In the genomic region with DNA sequence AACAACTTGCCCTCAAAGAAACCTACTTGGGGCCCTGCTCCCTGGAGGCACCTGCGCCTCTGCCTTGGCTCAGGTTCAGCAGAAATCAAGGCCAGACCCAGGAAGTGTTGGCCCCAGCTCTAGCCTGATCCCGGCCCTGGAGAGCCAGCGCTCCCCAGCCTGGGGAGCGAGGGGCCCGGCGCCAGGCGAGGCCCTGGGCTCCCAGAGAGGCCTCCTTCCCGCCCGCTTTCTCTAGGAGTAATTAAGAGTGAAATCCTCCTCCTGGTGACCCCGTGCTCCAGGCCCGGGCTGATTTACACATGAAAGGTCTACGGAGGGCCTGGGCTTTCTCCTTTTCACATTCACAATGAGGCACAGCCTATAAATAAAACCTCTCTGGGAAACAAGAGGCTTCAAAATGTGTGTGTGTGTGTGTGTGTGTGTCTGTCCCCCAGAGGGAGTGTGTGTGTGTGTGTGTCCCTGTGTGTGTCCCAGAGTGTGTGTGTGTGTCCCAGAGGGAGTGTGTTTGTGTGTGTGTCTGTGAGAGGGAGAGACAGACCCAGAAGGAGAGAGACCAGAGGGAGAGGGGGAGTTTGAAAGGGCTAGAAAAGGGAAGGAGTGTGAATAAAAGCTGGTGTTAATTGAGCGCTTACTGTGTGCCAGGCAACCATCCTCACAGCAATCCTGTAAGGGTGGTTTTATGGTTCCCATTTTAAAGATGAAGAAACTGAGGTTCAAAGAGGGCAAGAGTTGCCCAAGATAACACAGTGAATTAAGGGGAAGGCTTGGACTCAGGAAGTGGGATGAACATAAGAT, we compare ENCODE assay signal across 1 cellular context.
TF ChIP-seq lines count a peak whose summit lies in the region.

No MANE protein-coding gene starts in this region.

TF ChIP-seq in H1, 55 proteins besides CTCF, POLR2A, EP300 and RAD21:
- TF ChIP-seq ZNF274 (IDR thresholded peaks at IDR 0.05; ENCODE audit: borderline replicate concordance, extremely low read depth, low read length) (no peak), CBX8 (IDR thresholded peaks at IDR 0.05; ENCODE audit: borderline replicate concordance, low read depth, low read length) (no peak), RBBP5 (IDR thresholded peaks at IDR 0.05; ENCODE audit: borderline replicate concordance, low read depth, low read length) (peak; percentile 75; the same call in 1 of the 2 replicates), NANOG (IDR thresholded peaks at IDR 0.05; ENCODE audit: insufficient read depth, low read depth, low read length, poor library complexity, severe bottlenecking) (peak; percentile 50), ASH2L (IDR thresholded peaks at IDR 0.05; ENCODE audit: low read length) (peak; percentile 83), CHD2 (IDR thresholded peaks at IDR 0.05; ENCODE audit: low read length) (no peak), SAP30 (IDR thresholded peaks at IDR 0.05; ENCODE audit: insufficient read depth, insufficient replicate concordance, low read length) (no peak), EGR1 (IDR thresholded peaks at IDR 0.05; ENCODE audit: borderline replicate concordance, low read depth, low read length) (no peak), MAFK (IDR thresholded peaks at IDR 0.05; ENCODE audit: low read depth, low read length) (no peak), TAF7 (optimal IDR thresholded peaks at IDR 0.05; ENCODE audit: borderline replicate concordance, low read depth, low read length) (peak; percentile 88), RXRA (IDR thresholded peaks at IDR 0.05; ENCODE audit: insufficient read depth, low read depth, low read length) (no peak), CREB1 (IDR thresholded peaks at IDR 0.05) (peak; percentile 46; the same call in 1 of the 2 replicates), KDM1A (IDR thresholded peaks at IDR 0.05; ENCODE audit: borderline replicate concordance, low read length) (peak; percentile 96; the same call in 1 of the 2 replicates), CTBP2 (IDR thresholded peaks at IDR 0.05; ENCODE audit: borderline replicate concordance, insufficient read depth, insufficient read length, low read length) (no peak), SUZ12 (IDR thresholded peaks at IDR 0.05; ENCODE audit: low read length) (no peak), BCL11A (IDR thresholded peaks at IDR 0.05; ENCODE audit: low read depth in 2 of 2, low read length in 2 of 2) (no peak), HDAC2 (IDR thresholded peaks at IDR 0.05; ENCODE audit: borderline replicate concordance in 1 of 2, low read depth in 2 of 2, low read length in 2 of 2) (peak; percentile 39 to 90; a peak in 2 of 4 replicates), JUND (IDR thresholded peaks at IDR 0.05; ENCODE audit: low read length) (no peak), YY1 (IDR thresholded peaks at IDR 0.05; ENCODE audit: low read depth, low read length) (no peak), FOSL1 (IDR thresholded peaks at IDR 0.05; ENCODE audit: insufficient read depth, low read depth, low read length) (no peak), TEAD4 (IDR thresholded peaks at IDR 0.05; ENCODE audit: low read depth, low read length) (0 out of 2 replicates have a peak, but pooled peaks have one; percentile 27), KDM4A (IDR thresholded peaks at IDR 0.05; ENCODE audit: low read depth, low read length, severe bottlenecking) (no peak), TBP (IDR thresholded peaks at IDR 0.05; ENCODE audit: low read depth, low read length) (peak; percentile 91), NRF1 (IDR thresholded peaks at IDR 0.05; ENCODE audit: low read depth, low read length) (no peak), PHF8 (conservative IDR thresholded peaks at IDR 0.05; ENCODE audit: low read depth, low read length) (0 out of 2 replicates have a peak, but pooled peaks have one; percentile 39), GTF2F1 (IDR thresholded peaks at IDR 0.05; ENCODE audit: borderline replicate concordance, low read depth, low read length) (0 out of 2 replicates have a peak, but pooled peaks have one; percentile 29), CBX5 (IDR thresholded peaks at IDR 0.05; ENCODE audit: low read depth, low read length) (no peak), GABPA (IDR thresholded peaks at IDR 0.05; ENCODE audit: borderline replicate concordance, insufficient read depth, low read length) (0 out of 2 replicates have a peak, but pooled peaks have one; percentile 71), BACH1 (IDR thresholded peaks at IDR 0.05; ENCODE audit: low read length) (no peak), SRF (IDR thresholded peaks at IDR 0.05; ENCODE audit: low read depth, low read length) (no peak), CEBPB (IDR thresholded peaks at IDR 0.05; ENCODE audit: low read depth, low read length) (no peak), POU5F1 (IDR thresholded peaks at IDR 0.05; ENCODE audit: low read depth, low read length) (0 out of 2 replicates have a peak, but pooled peaks have one; percentile 21), SP4 (IDR thresholded peaks at IDR 0.05; ENCODE audit: low read length) (0 out of 2 replicates have a peak, but pooled peaks have one; percentile 42), SP1 (IDR thresholded peaks at IDR 0.05; ENCODE audit: low read depth, low read length) (peak; percentile 83), TCF12 (IDR thresholded peaks at IDR 0.05; ENCODE audit: low read depth, low read length) (0 out of 2 replicates have a peak, but pooled peaks have one; percentile 13), EZH2 (IDR thresholded peaks at IDR 0.05; ENCODE audit: low read depth, low read length, severe bottlenecking) (no peak), POLR2AphosphoS5 (IDR thresholded peaks at IDR 0.05; ENCODE audit: low read depth, low read length) (peak; percentile 32; the same call in 1 of the 2 replicates), TAF1 (IDR thresholded peaks at IDR 0.05; ENCODE audit: low read depth, low read length) (peak; percentile 93)
- TF ChIP-seq, protein P1, sequence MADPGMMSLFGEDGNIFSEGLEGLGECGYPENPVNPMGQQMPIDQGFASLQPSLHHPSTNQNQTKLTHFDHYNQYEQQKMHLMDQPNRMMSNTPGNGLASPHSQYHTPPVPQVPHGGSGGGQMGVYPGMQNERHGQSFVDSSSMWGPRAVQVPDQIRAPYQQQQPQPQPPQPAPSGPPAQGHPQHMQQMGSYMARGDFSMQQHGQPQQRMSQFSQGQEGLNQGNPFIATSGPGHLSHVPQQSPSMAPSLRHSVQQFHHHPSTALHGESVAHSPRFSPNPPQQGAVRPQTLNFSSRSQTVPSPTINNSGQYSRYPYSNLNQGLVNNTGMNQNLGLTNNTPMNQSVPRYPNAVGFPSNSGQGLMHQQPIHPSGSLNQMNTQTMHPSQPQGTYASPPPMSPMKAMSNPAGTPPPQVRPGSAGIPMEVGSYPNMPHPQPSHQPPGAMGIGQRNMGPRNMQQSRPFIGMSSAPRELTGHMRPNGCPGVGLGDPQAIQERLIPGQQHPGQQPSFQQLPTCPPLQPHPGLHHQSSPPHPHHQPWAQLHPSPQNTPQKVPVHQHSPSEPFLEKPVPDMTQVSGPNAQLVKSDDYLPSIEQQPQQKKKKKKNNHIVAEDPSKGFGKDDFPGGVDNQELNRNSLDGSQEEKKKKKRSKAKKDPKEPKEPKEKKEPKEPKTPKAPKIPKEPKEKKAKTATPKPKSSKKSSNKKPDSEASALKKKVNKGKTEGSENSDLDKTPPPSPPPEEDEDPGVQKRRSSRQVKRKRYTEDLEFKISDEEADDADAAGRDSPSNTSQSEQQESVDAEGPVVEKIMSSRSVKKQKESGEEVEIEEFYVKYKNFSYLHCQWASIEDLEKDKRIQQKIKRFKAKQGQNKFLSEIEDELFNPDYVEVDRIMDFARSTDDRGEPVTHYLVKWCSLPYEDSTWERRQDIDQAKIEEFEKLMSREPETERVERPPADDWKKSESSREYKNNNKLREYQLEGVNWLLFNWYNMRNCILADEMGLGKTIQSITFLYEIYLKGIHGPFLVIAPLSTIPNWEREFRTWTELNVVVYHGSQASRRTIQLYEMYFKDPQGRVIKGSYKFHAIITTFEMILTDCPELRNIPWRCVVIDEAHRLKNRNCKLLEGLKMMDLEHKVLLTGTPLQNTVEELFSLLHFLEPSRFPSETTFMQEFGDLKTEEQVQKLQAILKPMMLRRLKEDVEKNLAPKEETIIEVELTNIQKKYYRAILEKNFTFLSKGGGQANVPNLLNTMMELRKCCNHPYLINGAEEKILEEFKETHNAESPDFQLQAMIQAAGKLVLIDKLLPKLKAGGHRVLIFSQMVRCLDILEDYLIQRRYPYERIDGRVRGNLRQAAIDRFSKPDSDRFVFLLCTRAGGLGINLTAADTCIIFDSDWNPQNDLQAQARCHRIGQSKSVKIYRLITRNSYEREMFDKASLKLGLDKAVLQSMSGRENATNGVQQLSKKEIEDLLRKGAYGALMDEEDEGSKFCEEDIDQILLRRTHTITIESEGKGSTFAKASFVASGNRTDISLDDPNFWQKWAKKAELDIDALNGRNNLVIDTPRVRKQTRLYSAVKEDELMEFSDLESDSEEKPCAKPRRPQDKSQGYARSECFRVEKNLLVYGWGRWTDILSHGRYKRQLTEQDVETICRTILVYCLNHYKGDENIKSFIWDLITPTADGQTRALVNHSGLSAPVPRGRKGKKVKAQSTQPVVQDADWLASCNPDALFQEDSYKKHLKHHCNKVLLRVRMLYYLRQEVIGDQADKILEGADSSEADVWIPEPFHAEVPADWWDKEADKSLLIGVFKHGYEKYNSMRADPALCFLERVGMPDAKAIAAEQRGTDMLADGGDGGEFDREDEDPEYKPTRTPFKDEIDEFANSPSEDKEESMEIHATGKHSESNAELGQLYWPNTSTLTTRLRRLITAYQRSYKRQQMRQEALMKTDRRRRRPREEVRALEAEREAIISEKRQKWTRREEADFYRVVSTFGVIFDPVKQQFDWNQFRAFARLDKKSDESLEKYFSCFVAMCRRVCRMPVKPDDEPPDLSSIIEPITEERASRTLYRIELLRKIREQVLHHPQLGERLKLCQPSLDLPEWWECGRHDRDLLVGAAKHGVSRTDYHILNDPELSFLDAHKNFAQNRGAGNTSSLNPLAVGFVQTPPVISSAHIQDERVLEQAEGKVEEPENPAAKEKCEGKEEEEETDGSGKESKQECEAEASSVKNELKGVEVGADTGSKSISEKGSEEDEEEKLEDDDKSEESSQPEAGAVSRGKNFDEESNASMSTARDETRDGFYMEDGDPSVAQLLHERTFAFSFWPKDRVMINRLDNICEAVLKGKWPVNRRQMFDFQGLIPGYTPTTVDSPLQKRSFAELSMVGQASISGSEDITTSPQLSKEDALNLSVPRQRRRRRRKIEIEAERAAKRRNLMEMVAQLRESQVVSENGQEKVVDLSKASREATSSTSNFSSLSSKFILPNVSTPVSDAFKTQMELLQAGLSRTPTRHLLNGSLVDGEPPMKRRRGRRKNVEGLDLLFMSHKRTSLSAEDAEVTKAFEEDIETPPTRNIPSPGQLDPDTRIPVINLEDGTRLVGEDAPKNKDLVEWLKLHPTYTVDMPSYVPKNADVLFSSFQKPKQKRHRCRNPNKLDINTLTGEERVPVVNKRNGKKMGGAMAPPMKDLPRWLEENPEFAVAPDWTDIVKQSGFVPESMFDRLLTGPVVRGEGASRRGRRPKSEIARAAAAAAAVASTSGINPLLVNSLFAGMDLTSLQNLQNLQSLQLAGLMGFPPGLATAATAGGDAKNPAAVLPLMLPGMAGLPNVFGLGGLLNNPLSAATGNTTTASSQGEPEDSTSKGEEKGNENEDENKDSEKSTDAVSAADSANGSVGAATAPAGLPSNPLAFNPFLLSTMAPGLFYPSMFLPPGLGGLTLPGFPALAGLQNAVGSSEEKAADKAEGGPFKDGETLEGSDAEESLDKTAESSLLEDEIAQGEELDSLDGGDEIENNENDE (IDR thresholded peaks at IDR 0.05; ENCODE audit: insufficient replicate concordance, low read length), result peak; percentile 69
- TF ChIP-seq, protein P2, sequence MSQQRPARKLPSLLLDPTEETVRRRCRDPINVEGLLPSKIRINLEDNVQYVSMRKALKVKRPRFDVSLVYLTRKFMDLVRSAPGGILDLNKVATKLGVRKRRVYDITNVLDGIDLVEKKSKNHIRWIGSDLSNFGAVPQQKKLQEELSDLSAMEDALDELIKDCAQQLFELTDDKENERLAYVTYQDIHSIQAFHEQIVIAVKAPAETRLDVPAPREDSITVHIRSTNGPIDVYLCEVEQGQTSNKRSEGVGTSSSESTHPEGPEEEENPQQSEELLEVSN (IDR thresholded peaks at IDR 0.05), result peak; percentile 81
- TF ChIP-seq, protein P3, sequence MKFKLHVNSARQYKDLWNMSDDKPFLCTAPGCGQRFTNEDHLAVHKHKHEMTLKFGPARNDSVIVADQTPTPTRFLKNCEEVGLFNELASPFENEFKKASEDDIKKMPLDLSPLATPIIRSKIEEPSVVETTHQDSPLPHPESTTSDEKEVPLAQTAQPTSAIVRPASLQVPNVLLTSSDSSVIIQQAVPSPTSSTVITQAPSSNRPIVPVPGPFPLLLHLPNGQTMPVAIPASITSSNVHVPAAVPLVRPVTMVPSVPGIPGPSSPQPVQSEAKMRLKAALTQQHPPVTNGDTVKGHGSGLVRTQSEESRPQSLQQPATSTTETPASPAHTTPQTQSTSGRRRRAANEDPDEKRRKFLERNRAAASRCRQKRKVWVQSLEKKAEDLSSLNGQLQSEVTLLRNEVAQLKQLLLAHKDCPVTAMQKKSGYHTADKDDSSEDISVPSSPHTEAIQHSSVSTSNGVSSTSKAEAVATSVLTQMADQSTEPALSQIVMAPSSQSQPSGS (IDR thresholded peaks at IDR 0.05; ENCODE audit: low read length), result peak; percentile 92
- TF ChIP-seq, protein P4, sequence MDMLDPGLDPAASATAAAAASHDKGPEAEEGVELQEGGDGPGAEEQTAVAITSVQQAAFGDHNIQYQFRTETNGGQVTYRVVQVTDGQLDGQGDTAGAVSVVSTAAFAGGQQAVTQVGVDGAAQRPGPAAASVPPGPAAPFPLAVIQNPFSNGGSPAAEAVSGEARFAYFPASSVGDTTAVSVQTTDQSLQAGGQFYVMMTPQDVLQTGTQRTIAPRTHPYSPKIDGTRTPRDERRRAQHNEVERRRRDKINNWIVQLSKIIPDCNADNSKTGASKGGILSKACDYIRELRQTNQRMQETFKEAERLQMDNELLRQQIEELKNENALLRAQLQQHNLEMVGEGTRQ (IDR thresholded peaks at IDR 0.05; ENCODE audit: low read length), result 0 out of 2 replicates have a peak, but pooled peaks have one; percentile 37
- TF ChIP-seq, protein P5, sequence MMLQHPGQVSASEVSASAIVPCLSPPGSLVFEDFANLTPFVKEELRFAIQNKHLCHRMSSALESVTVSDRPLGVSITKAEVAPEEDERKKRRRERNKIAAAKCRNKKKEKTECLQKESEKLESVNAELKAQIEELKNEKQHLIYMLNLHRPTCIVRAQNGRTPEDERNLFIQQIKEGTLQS (IDR thresholded peaks at IDR 0.05; ENCODE audit: insufficient read depth, low read depth, low read length), result no peak
- TF ChIP-seq, protein P6, sequence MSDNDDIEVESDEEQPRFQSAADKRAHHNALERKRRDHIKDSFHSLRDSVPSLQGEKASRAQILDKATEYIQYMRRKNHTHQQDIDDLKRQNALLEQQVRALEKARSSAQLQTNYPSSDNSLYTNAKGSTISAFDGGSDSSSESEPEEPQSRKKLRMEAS (IDR thresholded peaks at IDR 0.05), result peak; percentile 17
